19 cellular contexts compared by ENCODE assay signal in genomic region chr6:126066068-126067048, GRCh38.
DNase-seq lines count a peak whose midpoint lies in the region; ATAC-seq and TF ChIP-seq lines count a peak whose summit lies in the region.
"Had no signal": no experiment of that assay in that cellular context is flagged by ENCODE, and none has a peak within 500 bp of the region (broad histone marks: within the 10 kb centered on the region; RNA-seq: fewer than 3 reads in every experiment).

No MANE protein-coding gene starts in this region.

- no peak for ATAC-seq in IMR-90 (ENCODE audit: low read depth)
- ATAC-seq: A549 had no signal

- H3K27ac ChIP-seq in IMR-90 (ENCODE audit: insufficient read depth, low read length) (no peak overlapping the region), osteoblast (ENCODE audit: low read depth, low read length) (no peak overlapping the region), WERI-Rb-1 (no peak overlapping the region)
- no peak overlapping the region for H3K27ac ChIP-seq in CD4-positive, alpha-beta memory T cell (ENCODE audit: low read depth, low read length)
- H3K27ac ChIP-seq: A549, RWPE1, SJCRH30 had no signal

- BruUV-seq in IMR-90 (replicated peaks; lab: Mats Ljungman, UMichigan), result no TSS peak

- no peak overlapping the region for H3K4ac ChIP-seq in IMR-90 (ENCODE audit: low read depth, low read length)

- H3K4me3 Mint-ChIP-seq in CD4-positive, alpha-beta memory T cell, result peak overlapping the region in 1 of 8 donors; percentile 14

- H3K56ac ChIP-seq in IMR-90 (ENCODE audit: extremely low read depth, insufficient read depth, low read length), result no peak overlapping the region

- no peak for TF ChIP-seq POLR2A in IMR-90 (IDR thresholded peaks at IDR 0.05; ENCODE audit: low read depth, low read length)

- H3K79me2 ChIP-seq in osteoblast (ENCODE audit: insufficient read depth, low read length), result no peaks in the 10 kb centered on the region

- H2AK5ac ChIP-seq in IMR-90 (ENCODE audit: low read depth, low read length), result no peak overlapping the region

- WGBS in IMR-90 (ENCODE audit: extremely low coverage in 2 of 2, insufficient read length in 1 of 2), 2 experiments, result 100% methylated on average over 1 of the region's 12 CpGs; no CpG with 5 or more reads in 1 of the 2 experiments

- no peak for TF ChIP-seq CTCF in IMR-90 (conservative IDR thresholded peaks at IDR 0.05; ENCODE audit: low read depth, low read length)
- no peak for TF ChIP-seq CTCF in choroid plexus epithelial cell (conservative IDR thresholded peaks at IDR 0.05; ENCODE audit: low read depth, low read length)
- TF ChIP-seq CTCF in fibroblast of the aortic adventitia (IDR thresholded peaks at IDR 0.05; ENCODE audit: insufficient read depth, low read length), result no peak
- no peak for TF ChIP-seq CTCF in osteoblast (IDR thresholded peaks at IDR 0.05; ENCODE audit: extremely low read depth, low read depth, low read length)
- TF ChIP-seq CTCF in WERI-Rb-1 (IDR thresholded peaks at IDR 0.05; ENCODE audit: low read depth, low read length), result no peak

- dilution Hi-C loops in IMR-90 (cut with HindIII; ENCODE audit: low sequenced_read_pairs, unreplicated experiment), result no loop called here

- DNase-seq in IMR-90 (no peak), choroid plexus epithelial cell (ENCODE audit: low read depth) (peak; percentile 19), fibroblast of the aortic adventitia (ENCODE audit: low read depth) (peak; percentile 23), osteoblast (ENCODE audit: insufficient read length, low spot score, missing footprints) (peak; percentile 0), H4 (ENCODE audit: low spot score) (no peak), WERI-Rb-1 (no peak), UCSD-AML1 (lab: John Stamatoyannopoulos, UW; ENCODE audit: unreplicated experiment) (no peak)
- no peak for DNase-seq in CD4-positive, alpha-beta memory T cell
- DNase-seq: C1 segment of cervical spinal cord, KBM-7, NCI-H1048, NCI-H1436 treated with DMSO at 0.1 percent for 48 hours, NCI-H2029 treated with DMSO at 0.1 percent for 48 hours, NCI-H2171 treated with DMSO at 0.1 percent for 48 hours, NCI-H446 treated with DMSO at 0.1 percent for 48 hours, SJCRH30 had no signal

- CTCF ChIA-PET in IMR-90 (lab: Yijun Ruan, JAX), result no interaction called here
- CTCF ChIA-PET in CD4-positive, alpha-beta memory T cell (lab: Charles Lee; ENCODE audit: partially characterized antibody), result interaction anchor here (1.1 kb wide), 1 partner anchor 10 kb away, joined by 3 read pairs; no protein-coding TSS in a partner anchor

- H3K9ac ChIP-seq in IMR-90 (ENCODE audit: low read depth, low read length), result no peak overlapping the region

- H3K4me2 ChIP-seq in IMR-90 (ENCODE audit: low read depth, low read length), result no peak overlapping the region
- H3K4me2 ChIP-seq in osteoblast (ENCODE audit: insufficient read depth, low read length), result no peak overlapping the region
- H3K4me2 ChIP-seq: A549 had no signal

- no peak overlapping the region for H3K27ac Mint-ChIP-seq in CD4-positive, alpha-beta memory T cell

- H2BK15ac ChIP-seq in IMR-90 (ENCODE audit: low read depth, low read length), result no peak overlapping the region

- no peak overlapping the region for H3K14ac ChIP-seq in IMR-90 (replicated peaks; ENCODE audit: low read depth, low read length)

- H3K27me3 ChIP-seq in IMR-90 (ENCODE audit: control insufficient read depth, insufficient read depth, low read length), result no peaks in the 10 kb centered on the region
- no peaks in the 10 kb centered on the region for H3K27me3 ChIP-seq in osteoblast (ENCODE audit: insufficient read depth, low read length)
- no peaks in the 10 kb centered on the region for H3K27me3 ChIP-seq in CD4-positive, alpha-beta memory T cell (ENCODE audit: insufficient read depth, low read length)
- no peaks in the 10 kb centered on the region for H3K27me3 ChIP-seq in WERI-Rb-1 (ENCODE audit: insufficient read depth, low read depth, severe bottlenecking)
- H3K27me3 ChIP-seq: SJCRH30 had no signal

- no peak overlapping the region for H2BK20ac ChIP-seq in IMR-90 (ENCODE audit: low read depth, low read length)

- POLR2A ChIA-PET in IMR-90 (lab: Charles Lee; ENCODE audit: unreplicated experiment), result no interaction called here
- POLR2A ChIA-PET in CD4-positive, alpha-beta memory T cell (lab: Charles Lee; ENCODE audit: partially characterized antibody), result no interaction called here

- H2BK120ac ChIP-seq in IMR-90 (ENCODE audit: low read depth, low read length), result no peak overlapping the region

- no peaks in the 10 kb centered on the region for H3K79me1 ChIP-seq in IMR-90 (ENCODE audit: low read depth in 1 of 2, low read length in 2 of 2)

- no peaks in the 10 kb centered on the region for H3K27me3 Mint-ChIP-seq in CD4-positive, alpha-beta memory T cell

- H3K9me1 ChIP-seq in IMR-90 (ENCODE audit: insufficient read depth, low read length), result 0 out of 2 replicates have a peak, but pooled peaks cover 4% of the 10 kb centered on the region

- H3K4me3 ChIP-seq in IMR-90 (ENCODE audit: insufficient read depth, low read depth, low read length) (no peak overlapping the region), choroid plexus epithelial cell (ENCODE audit: low read depth, low read length) (no peak overlapping the region), fibroblast of the aortic adventitia (ENCODE audit: low read depth, low read length) (no peak overlapping the region), osteoblast (ENCODE audit: insufficient read depth, low read length) (no peak overlapping the region), WERI-Rb-1 (ENCODE audit: low read depth, low read length) (no peak overlapping the region)
- H3K4me3 ChIP-seq in CD4-positive, alpha-beta memory T cell (ENCODE audit: low read length in 2 of 2), result no peak overlapping the region
- H3K4me3 ChIP-seq: A549, HAP-1, SJCRH30 had no signal

- H3K4me1 ChIP-seq in IMR-90 (ENCODE audit: control insufficient read depth, insufficient read depth, low read length) (peaks cover 6% of the 10 kb centered on the region), osteoblast (ENCODE audit: insufficient read depth, low read length) (no peaks in the 10 kb centered on the region)
- H3K4me1 ChIP-seq in CD4-positive, alpha-beta memory T cell (ENCODE audit: insufficient read depth, low read length), result no peaks in the 10 kb centered on the region
- H3K4me1 ChIP-seq: HAP-1 had no signal

- H3K36me3 Mint-ChIP-seq in CD4-positive, alpha-beta memory T cell, result peaks cover 39 to 61% of the 10 kb centered on the region in 2 donors

- intact Hi-C loops in IMR-90 (cut with micrococcal nuclease), result no loop called here
- intact Hi-C loops in CD4-positive, alpha-beta memory T cell (cut with micrococcal nuclease), result no loop called here

- no peak overlapping the region for H4K5ac ChIP-seq in IMR-90 (ENCODE audit: low read depth, low read length)

- peaks cover 0 to 3% (median 0%) of the 10 kb centered on the region in 4 donors for H3K4me1 Mint-ChIP-seq in CD4-positive, alpha-beta memory T cell

- no peak overlapping the region for H4K91ac ChIP-seq in IMR-90 (ENCODE audit: insufficient read depth, low read depth, low read length)

- peak overlapping the region; percentile 20 for H2AK9ac ChIP-seq in IMR-90 (replicated peaks; ENCODE audit: low read depth, low read length, poor library complexity)

- TF ChIP-seq RAD21 in IMR-90 (IDR thresholded peaks at IDR 0.05; ENCODE audit: low read length), result no peak

- no peak overlapping the region for H3K23ac ChIP-seq in IMR-90 (ENCODE audit: low read depth, low read length)

- in situ Hi-C loops in IMR-90 (cut with MboI; ENCODE audit: low sequenced_read_pairs), result no loop called here

- peaks cover 0 to 3% (median 0%) of the 10 kb centered on the region in 8 donors for H3K9me3 Mint-ChIP-seq in CD4-positive, alpha-beta memory T cell

- no peak overlapping the region for H2AFZ ChIP-seq in IMR-90 (replicated peaks; ENCODE audit: low read length, poor library complexity)
- H2AFZ ChIP-seq in osteoblast (ENCODE audit: low read length), result no peak overlapping the region

- H3K9me3 ChIP-seq in IMR-90 (ENCODE audit: control insufficient read depth, insufficient read depth, low read length) (no peaks in the 10 kb centered on the region), osteoblast (ENCODE audit: low read depth, low read length) (no peaks in the 10 kb centered on the region), WERI-Rb-1 (ENCODE audit: severe bottlenecking) (no peaks in the 10 kb centered on the region)
- no peaks in the 10 kb centered on the region for H3K9me3 ChIP-seq in CD4-positive, alpha-beta memory T cell (ENCODE audit: control insufficient read depth in 1 of 2, low read length in 2 of 2)
- H3K9me3 ChIP-seq: A549, HAP-1, SJCRH30 had no signal

- H3K18ac ChIP-seq in IMR-90 (ENCODE audit: low read depth, low read length), result no peak overlapping the region

- no peaks in the 10 kb centered on the region for H3K36me3 ChIP-seq in IMR-90 (ENCODE audit: control insufficient read depth, insufficient read depth, low read length)
- no peaks in the 10 kb centered on the region for H3K36me3 ChIP-seq in osteoblast (ENCODE audit: insufficient read depth, low read length)
- no peaks in the 10 kb centered on the region for H3K36me3 ChIP-seq in CD4-positive, alpha-beta memory T cell (ENCODE audit: insufficient read depth, low read length)
- no peaks in the 10 kb centered on the region for H3K36me3 ChIP-seq in WERI-Rb-1
- H3K36me3 ChIP-seq: HAP-1, SJCRH30 had no signal

- no peak overlapping the region for H2BK5ac ChIP-seq in IMR-90 (ENCODE audit: low read depth, low read length, poor library complexity, severe bottlenecking)

- no peaks in the 10 kb centered on the region for H4K20me1 ChIP-seq in IMR-90 (ENCODE audit: insufficient read depth, low read length)
- no peaks in the 10 kb centered on the region for H4K20me1 ChIP-seq in osteoblast (ENCODE audit: insufficient read depth, low read length)

- H4K8ac ChIP-seq in IMR-90 (ENCODE audit: low read depth in 2 of 2, low read length in 2 of 2), result no peak overlapping the region

TF ChIP-seq in IMR-90, 13 proteins besides CTCF, POLR2A, EP300 and RAD21 (continues in another document):
- TF ChIP-seq BHLHE40 (IDR thresholded peaks at IDR 0.05; ENCODE audit: low read depth, low read length) (no peak), ELK1 (IDR thresholded peaks at IDR 0.05; ENCODE audit: borderline replicate concordance, low read depth, low read length) (no peak), MAZ (IDR thresholded peaks at IDR 0.05; ENCODE audit: borderline replicate concordance, low read depth, low read length) (no peak), NFE2L2 (IDR thresholded peaks at IDR 0.05; ENCODE audit: low read depth, low read length) (no peak)

Comparison
In these comparisons a context has a peak if more than half of its experiments do, and no peak if none do; other contexts are left out.
1. DNase-seq: peak in choroid plexus epithelial cell (single experiment), fibroblast of the aortic adventitia (single experiment) and osteoblast (single experiment); none in IMR-90 (single experiment), CD4-positive, alpha-beta memory T cell (0 of 5), H4 (single experiment), WERI-Rb-1 (single experiment) and UCSD-AML1 (single experiment).